Comparison of ENCODE assay signal across 20 cellular contexts in the genomic region with DNA sequence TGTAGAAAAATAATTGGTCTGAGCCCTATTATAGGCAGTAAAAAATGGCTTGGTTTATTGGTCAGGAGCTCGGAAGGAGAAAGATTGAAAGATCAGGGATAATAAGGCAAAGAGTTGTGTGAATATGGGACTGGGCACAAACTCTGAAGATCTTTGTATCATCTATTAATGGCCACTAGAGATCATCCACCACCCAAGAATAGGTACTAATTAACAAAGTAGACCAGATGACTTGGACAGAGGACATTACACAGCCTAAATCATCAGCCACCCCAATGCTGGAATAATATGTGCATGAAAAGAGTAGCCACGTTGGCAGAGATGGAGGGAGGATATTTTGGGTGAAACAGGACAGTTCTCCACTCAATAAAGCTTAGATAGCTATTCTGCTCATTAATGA.
DNase-seq lines count a peak whose midpoint lies in the region; ATAC-seq, FAIRE-seq and TF ChIP-seq lines count a peak whose summit lies in the region.
"Had no signal": no experiment of that assay in that cellular context is flagged by ENCODE, and none has a peak within 500 bp of the region (broad histone marks: within the 10 kb centered on the region; RNA-seq: fewer than 3 reads in every experiment).

No MANE protein-coding gene starts in this region.

- H3K27ac ChIP-seq in right lobe of liver, result no peak overlapping the region

- TF ChIP-seq POLR2A in GM12892 (IDR thresholded peaks at IDR 0.05; ENCODE audit: low read depth, low read length), result no peak
- no peak for TF ChIP-seq POLR2A in right lobe of liver (IDR thresholded peaks at IDR 0.05)
- TF ChIP-seq POLR2A in H54 (IDR thresholded peaks at IDR 0.05; ENCODE audit: low read depth, low read length), result no peak

- no peak for TF ChIP-seq CTCF in epithelial cell of esophagus (IDR thresholded peaks at IDR 0.05; ENCODE audit: insufficient read depth, low read depth, low read length, missing control alignments)
- no peak for TF ChIP-seq CTCF in right lobe of liver (IDR thresholded peaks at IDR 0.05)
- no peak for TF ChIP-seq CTCF in WTC11 (IDR thresholded peaks at IDR 0.05)

- CTCF ChIA-PET in WTC11 (lab: Charles Lee), result interaction anchor here (1.1 kb wide), 1 partner anchor 266 kb away, joined by 3 read pairs; no protein-coding TSS in a partner anchor

- H3K9me3 ChIP-seq in right lobe of liver, result no peaks in the 10 kb centered on the region
- H3K9me3 ChIP-seq: BE2C had no signal

- no peaks in the 10 kb centered on the region for H3K4me1 Mint-ChIP-seq in WTC11

- ATAC-seq in right lobe of liver (peak in 3 of 4 donors; percentile 51 to 62 (median 56)), WTC11 (no peak)
- ATAC-seq: HCT116, PC-3 had no signal

- no peak overlapping the region for H3K27ac Mint-ChIP-seq in WTC11

- no peak overlapping the region for H3K4me3 Mint-ChIP-seq in WTC11

- WGBS in right lobe of liver (ENCODE audit: insufficient coverage, low coverage, low lambda C conversion rate, missing lambda C conversion rate), result 61% methylated on average over 2 of the region's 2 CpGs

- H3K27me3 Mint-ChIP-seq in WTC11 (ENCODE audit: low read depth), result no peaks in the 10 kb centered on the region

- POLR2A ChIA-PET in WTC11 (lab: Charles Lee), result no interaction called here

- DNase-seq in GM12892 (ENCODE audit: insufficient read length), result no peak
- DNase-seq in LHCN-M2 (ENCODE audit: low read depth), result peak; percentile 7
- peak; percentile 19 for DNase-seq in epithelial cell of esophagus (ENCODE audit: low read depth)
- DNase-seq in right lobe of liver, result no peak
- no peak for DNase-seq in SHP77 treated with DMSO at 0.1 percent for 48 hours (lab: John Stamatoyannopoulos, UW)
- no peak for DNase-seq in H54 (ENCODE audit: insufficient read length, low spot score)
- no peak for DNase-seq in WTC11 (ENCODE audit: low spot score)
- DNase-seq: BE2C, GOT3, Kasumi-1, NCI-H1092, NCI-H1436, NCI-H187 treated with DMSO at 0.1 percent for 48 hours, NCI-H2107, NCI-H446 treated with DMSO at 0.1 percent for 48 hours, NCI-H526 treated with DMSO at 0.1 percent for 48 hours, PC-3, RPMI8226, T-helper 1 cell had no signal

- H3K9me3 Mint-ChIP-seq in WTC11, result no peaks in the 10 kb centered on the region

- no peaks in the 10 kb centered on the region for H3K27me3 ChIP-seq in right lobe of liver
- H3K27me3 ChIP-seq: BE2C had no signal

- no peaks in the 10 kb centered on the region for H3K36me3 ChIP-seq in right lobe of liver
- H3K36me3 ChIP-seq: BE2C had no signal

- peak; percentile 21 for FAIRE-seq in GM12892 (lab: Jason Lieb, UNC)
- no peak for FAIRE-seq in H54 (lab: Jason Lieb, UNC)

- no peaks in the 10 kb centered on the region for H3K4me1 ChIP-seq in right lobe of liver
- H3K4me1 ChIP-seq: BE2C had no signal

- intact Hi-C loops in right lobe of liver (cut with DNase I), result no loop called here

- H3K4me3 ChIP-seq in epithelial cell of esophagus (ENCODE audit: low read length) (no peak overlapping the region), right lobe of liver (no peak overlapping the region)

- no peaks in the 10 kb centered on the region for H3K36me3 Mint-ChIP-seq in WTC11

TF ChIP-seq in WTC11, 78 proteins besides CTCF, POLR2A, EP300 and RAD21:
- TF ChIP-seq USF2 (CRISPR knock-in tag; IDR thresholded peaks at IDR 0.05), result no peak
- TF ChIP-seq IRF2 (CRISPR knock-in tag; IDR thresholded peaks at IDR 0.05; ENCODE audit: borderline replicate concordance, low read depth), result no peak
- no peak for TF ChIP-seq NFE2L1 (CRISPR knock-in tag; IDR thresholded peaks at IDR 0.05)
TF ChIP-seq in WTC11: peak in this region for 0.

Comparison
In these comparisons a context has a peak if more than half of its experiments do, and no peak if none do; other contexts are left out.
1. DNase-seq: peak in LHCN-M2 (single experiment) and epithelial cell of esophagus (single experiment); none in GM12892 (single experiment), right lobe of liver (0 of 3), SHP77 treated with DMSO at 0.1 percent for 48 hours (single experiment), H54 (single experiment) and WTC11 (single experiment).